In the genomic region with DNA sequence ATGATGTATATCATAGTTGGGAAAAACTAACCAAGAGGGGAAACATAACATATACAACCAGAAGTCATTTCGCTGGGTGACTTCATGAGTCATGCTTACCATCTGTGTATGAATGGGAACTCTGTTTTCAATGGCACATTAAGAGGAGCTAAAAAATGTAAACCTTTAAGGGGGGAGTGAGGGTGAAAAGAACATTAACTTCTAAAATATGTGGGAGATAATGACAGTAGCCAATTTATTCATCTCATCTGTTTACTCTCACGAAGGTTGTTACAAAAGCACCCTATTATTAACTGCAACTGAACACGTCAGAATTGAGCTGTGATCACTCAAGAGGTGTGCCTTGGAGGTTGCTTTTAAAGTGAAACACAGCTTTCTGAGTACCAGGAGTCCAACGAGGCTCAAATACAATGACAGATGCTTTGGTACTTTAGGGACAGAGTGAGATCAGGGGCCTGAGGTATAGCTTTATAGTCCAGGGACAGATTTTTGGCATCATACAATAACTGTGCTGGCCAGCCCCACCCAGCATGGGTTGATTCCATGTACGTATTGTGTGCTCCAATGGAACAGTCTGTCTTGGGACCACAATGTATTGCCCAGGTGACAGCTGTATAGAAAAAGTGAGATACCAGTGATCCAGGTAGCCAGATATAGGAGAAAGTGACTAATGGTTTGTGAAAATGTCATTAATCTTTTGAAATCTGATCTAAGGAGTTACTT, we compare ENCODE assay signal across 10 cellular contexts.
DNase-seq lines count a peak whose midpoint lies in the region; ATAC-seq and TF ChIP-seq lines count a peak whose summit lies in the region.
"Had no signal": no experiment of that assay in that cellular context is flagged by ENCODE, and none has a peak within 500 bp of the region (broad histone marks: within the 10 kb centered on the region; RNA-seq: fewer than 3 reads in every experiment).

No MANE protein-coding gene starts in this region.

- in situ Hi-C loops in SK-MEL-5 (cut with HindIII; ENCODE audit: low pct_unique_long_range_greater_than_20kb, low sequenced_read_pairs): no loop called here

- no peak for TF ChIP-seq EP300 in tibial nerve (IDR thresholded peaks at IDR 0.05)

- peak overlapping the region; percentile 95 for H3K27ac ChIP-seq in foreskin keratinocyte
- no peak overlapping the region for H3K27ac ChIP-seq in tibial nerve
- H3K27ac ChIP-seq: thoracic aorta had no signal

- ATAC-seq in foreskin keratinocyte (peak; percentile 84), GM19455 (IDR thresholded peaks at IDR 0.05; ENCODE audit: unreplicated experiment) (no peak)

- H3K36me3 ChIP-seq in tibial nerve: no peaks in the 10 kb centered on the region
- H3K36me3 ChIP-seq: thoracic aorta had no signal

- TF ChIP-seq CTCF in foreskin keratinocyte (conservative IDR thresholded peaks at IDR 0.05) (no peak), tibial nerve (IDR thresholded peaks at IDR 0.05) (no peak)

- H3K9me3 ChIP-seq in tibial nerve: no peaks in the 10 kb centered on the region
- H3K9me3 ChIP-seq: thoracic aorta had no signal

- 34 to 40% methylated on average over 5 of the region's 5 CpGs for WGBS in tibial nerve, 2 donors

- H3K4me3 ChIP-seq in tibial nerve: no peak overlapping the region
- H3K4me3 ChIP-seq: thoracic aorta had no signal

- no peak for TF ChIP-seq POLR2A in tibial nerve (IDR thresholded peaks at IDR 0.05)

- peak; percentile 34 for DNase-seq in COR-L47 (lab: John Stamatoyannopoulos, UW)
- DNase-seq in NCI-H1417 treated with DMSO at 0.1 percent for 48 hours (lab: John Stamatoyannopoulos, UW): peak; percentile 57
- DNase-seq in SK-MEL-5 (ENCODE audit: low read depth, low spot score): peak; percentile 77
- DNase-seq in foreskin keratinocyte: peak; percentile 78 to 87
- no peak for DNase-seq in NCI-H2196 treated with DMSO at 0.1 percent for 48 hours (lab: John Stamatoyannopoulos, UW; ENCODE audit: unreplicated experiment)
- no peak for DNase-seq in tibial nerve (ENCODE audit: low spot score in 2 of 2)
- DNase-seq in superior temporal gyrus (ENCODE audit: extremely low spot score): no peak
- DNase-seq: T1000 had no signal

- H3K27me3 ChIP-seq in foreskin keratinocyte (no peaks in the 10 kb centered on the region), tibial nerve (peaks cover 0 to 12% of the 10 kb centered on the region in 2 donors)

- H3K4me1 ChIP-seq in foreskin keratinocyte: peaks cover 50% of the 10 kb centered on the region
- H3K4me1 ChIP-seq in tibial nerve: no peaks in the 10 kb centered on the region

Comparison
In these comparisons a context has a peak if more than half of its experiments do, and no peak if none do; other contexts are left out.
1. DNase-seq: peak in COR-L47 (single experiment), NCI-H1417 treated with DMSO at 0.1 percent for 48 hours (single experiment), SK-MEL-5 (single experiment) and foreskin keratinocyte (2 of 2); none in NCI-H2196 treated with DMSO at 0.1 percent for 48 hours (single experiment), tibial nerve (0 of 2) and superior temporal gyrus (single experiment).